In genomic region chr17:2094891-2095535, GRCh38 we compare ENCODE assay signal across 9 cellular contexts. TPM values are rescaled to one million over a fixed set of nuclear protein-coding genes. Genes with fewer than 3 reads are reported as not detected.
A peak's percentile ranks its signal among the peaks of the same experiment; 100 is the strongest.
DNase-seq lines count a peak whose midpoint lies in the region; ATAC-seq and TF ChIP-seq lines count a peak whose summit lies in the region.
"Had no signal": no experiment of that assay in that cellular context is flagged by ENCODE, and none has a peak within 500 bp of the region (broad histone marks: within the 10 kb centered on the region; RNA-seq: fewer than 3 reads in every experiment).

No MANE protein-coding gene starts in this region.

- DNase-seq in NCI-H1105 treated with DMSO at 0.1 percent for 48 hours (lab: John Stamatoyannopoulos, UW) = peak; percentile 4
- DNase-seq in NCI-H1105 (lab: John Stamatoyannopoulos, UW) = no peak
- peak in 50 of 58 donors; percentile 9 to 83 (median 42) for DNase-seq in anterior cingulate cortex (lab: John Stamatoyannopoulos, UW)
- peak; percentile 92 to 93 for DNase-seq in thyroid gland
- DNase-seq in NCI-H146 treated with DMSO at 0.1 percent for 48 hours (lab: John Stamatoyannopoulos, UW; ENCODE audit: unreplicated experiment) = no peak
- no peak for DNase-seq in foreskin melanocyte

- intact Hi-C loops in thyroid gland (cut with DNase I) = loop anchor here (5.0 to 10.0 kb wide), 2 partner anchors 38 to 150 kb away; partner anchors contain the start of gene HIC1

- no peak for ATAC-seq in GM19324 (IDR thresholded peaks at IDR 0.05; ENCODE audit: low FRiP score, unreplicated experiment)

- no peaks in the 10 kb centered on the region for H3K27me3 ChIP-seq in iPS-15b (ENCODE audit: control insufficient read depth, insufficient read depth, low read length)
- no peaks in the 10 kb centered on the region for H3K27me3 ChIP-seq in thyroid gland
- H3K27me3 ChIP-seq: BLaER1 treated with 17β-estradiol and CSF1 and Interleukin-3, amounts not matched to agents 10 nM and 100 nM had no signal

- 42 to 43% methylated on average over 12 of the region's 12 CpGs for WGBS in thyroid gland, 2 donors

- peak overlapping the region; percentile 24 for H3K9ac ChIP-seq in iPS-15b (ENCODE audit: low read depth, low read length)

- H3K9me3 ChIP-seq in iPS-15b (ENCODE audit: control insufficient read depth, insufficient read depth, low read length) (no peaks in the 10 kb centered on the region), thyroid gland (no peaks in the 10 kb centered on the region)

- H3K36me3 ChIP-seq in iPS-15b (ENCODE audit: control insufficient read depth, insufficient read depth, low read length) = no peaks in the 10 kb centered on the region
- no peaks in the 10 kb centered on the region for H3K36me3 ChIP-seq in thyroid gland

- H3K4me3 ChIP-seq in iPS-15b (ENCODE audit: low read depth, low read length) = no peak overlapping the region
- H3K4me3 ChIP-seq in thyroid gland (replicated peaks in 1 of 3) = no peak overlapping the region
- H3K4me3 ChIP-seq: BLaER1 treated with 17β-estradiol and CSF1 and Interleukin-3, amounts not matched to agents 10 nM and 100 nM had no signal

- TF ChIP-seq CTCF in thyroid gland (IDR thresholded peaks at IDR 0.05) = peak; percentile 71 to 99 (median 96)

- no peak for TF ChIP-seq POLR2A in thyroid gland (IDR thresholded peaks at IDR 0.05)

- H3K4me1 ChIP-seq in iPS-15b (ENCODE audit: control insufficient read depth, insufficient read depth, low read length) (peaks cover 9% of the 10 kb centered on the region), thyroid gland (peaks cover 30 to 48% of the 10 kb centered on the region in 2 donors)

- peak overlapping the region; percentile 67 to 74 (median 73) for H3K27ac ChIP-seq in thyroid gland
- H3K27ac ChIP-seq: BLaER1 treated with 17β-estradiol and CSF1 and Interleukin-3, amounts not matched to agents 10 nM and 100 nM had no signal

RNA-seq across cellular contexts. Expression of gene HIC1, which starts 40.1 kb away (rescaled TPM):
- 10 to 100 TPM; 13.3 to 23.2 (median 18.3) TPM for total RNA-seq in thyroid gland

RNA-seq across cellular contexts. Expression of gene OVCA2, which starts 53.2 kb away (rescaled TPM):
- 10 to 100 TPM; 37.6 to 54.1 (median 47.3) TPM for total RNA-seq in thyroid gland

Comparison
In these comparisons a context has a peak if more than half of its experiments do, and no peak if none do; other contexts are left out.
1. DNase-seq: peak in NCI-H1105 treated with DMSO at 0.1 percent for 48 hours (single experiment), anterior cingulate cortex (50 of 58) and thyroid gland (2 of 2); none in NCI-H1105 (single experiment), NCI-H146 treated with DMSO at 0.1 percent for 48 hours (single experiment) and foreskin melanocyte (single experiment).